Comparison of ENCODE assay signal across 16 cellular contexts in genomic region chr10:71250405-71250804, GRCh38.
"Had no signal": no experiment of that assay in that cellular context is flagged by ENCODE, and none has a peak within 500 bp of the region (broad histone marks: within the 10 kb centered on the region; RNA-seq: fewer than 3 reads in every experiment).

No MANE protein-coding gene starts in this region.

- H3K4me3 Mint-ChIP-seq: activated CD8-positive, alpha-beta T cell treated with anti-CD3 and anti-CD28 coated beads for 36 hours; activated naive CD4-positive, alpha-beta T cell treated with anti-CD3 and anti-CD28 coated beads for 36 hours; central memory CD8-positive, alpha-beta T cell; T-helper 1 cell treated with Interleukin-12 subunit alpha and Interleukin-12 subunit beta and Interleukin-4 antibody, amounts not matched to agents 30 μg/mL and 1 μg/mL, for 36 hours had no signal

- H3K27ac Mint-ChIP-seq: activated CD8-positive, alpha-beta T cell treated with anti-CD3 and anti-CD28 coated beads for 36 hours; activated naive CD4-positive, alpha-beta T cell treated with anti-CD3 and anti-CD28 coated beads for 36 hours; T-helper 1 cell treated with Interleukin-12 subunit alpha and Interleukin-12 subunit beta and Interleukin-4 antibody, amounts not matched to agents 30 μg/mL and 1 μg/mL, for 36 hours had no signal

- H3K4me1 Mint-ChIP-seq: central memory CD8-positive, alpha-beta T cell had no signal

- H3K27me3 ChIP-seq: adrenal gland had no signal

- H3K9me3 Mint-ChIP-seq: activated CD8-positive, alpha-beta T cell treated with anti-CD3 and anti-CD28 coated beads for 36 hours; activated naive CD4-positive, alpha-beta T cell treated with anti-CD3 and anti-CD28 coated beads for 36 hours; central memory CD8-positive, alpha-beta T cell; T-helper 1 cell treated with Interleukin-12 subunit alpha and Interleukin-12 subunit beta and Interleukin-4 antibody, amounts not matched to agents 30 μg/mL and 1 μg/mL, for 36 hours had no signal

- DNase-seq: activated CD4-positive, alpha-beta T cell treated with anti-CD3 and anti-CD28 coated beads for 4 hours; activated CD8-positive, alpha-beta memory T cell treated with anti-CD3 and anti-CD28 coated beads, Interleukin-2, amount 50 U/mL, for 48 hours; activated CD8-positive, alpha-beta T cell treated with anti-CD3 and anti-CD28 coated beads for 36 hours; activated naive CD4-positive, alpha-beta T cell treated with anti-CD3 and anti-CD28 coated beads for 36 hours; adrenal gland; effector memory CD4-positive, alpha-beta T cell; hippocampal formation; midbrain; spleen; stimulated activated CD4-positive, alpha-beta T cell treated with anti-CD3 and anti-CD28 coated beads, Interleukin-1b, Interleukin-23, amount 100 ng/mL, for 48 hours; stimulated activated naive CD4-positive, alpha-beta T cell treated with Interleukin-2 at 50 U/mL for 16 hours had no signal

- ATAC-seq: activated CD8-positive, alpha-beta T cell treated with anti-CD3 and anti-CD28 coated beads for 36 hours; lower lobe of right lung; right cardiac atrium had no signal

- H3K27ac ChIP-seq: adrenal gland, lower lobe of right lung, neutrophil, spleen had no signal

- H3K4me3 ChIP-seq: adrenal gland, lower lobe of right lung, spleen had no signal

- H3K36me3 ChIP-seq: adrenal gland, lower lobe of right lung, neutrophil, spleen had no signal

- H3K9me3 ChIP-seq: adrenal gland, lower lobe of right lung, neutrophil, spleen had no signal

- H3K27me3 Mint-ChIP-seq: activated CD8-positive, alpha-beta T cell treated with anti-CD3 and anti-CD28 coated beads for 36 hours had no signal
